Comparison of ENCODE assay signal across 1 cellular context in the genomic region with DNA sequence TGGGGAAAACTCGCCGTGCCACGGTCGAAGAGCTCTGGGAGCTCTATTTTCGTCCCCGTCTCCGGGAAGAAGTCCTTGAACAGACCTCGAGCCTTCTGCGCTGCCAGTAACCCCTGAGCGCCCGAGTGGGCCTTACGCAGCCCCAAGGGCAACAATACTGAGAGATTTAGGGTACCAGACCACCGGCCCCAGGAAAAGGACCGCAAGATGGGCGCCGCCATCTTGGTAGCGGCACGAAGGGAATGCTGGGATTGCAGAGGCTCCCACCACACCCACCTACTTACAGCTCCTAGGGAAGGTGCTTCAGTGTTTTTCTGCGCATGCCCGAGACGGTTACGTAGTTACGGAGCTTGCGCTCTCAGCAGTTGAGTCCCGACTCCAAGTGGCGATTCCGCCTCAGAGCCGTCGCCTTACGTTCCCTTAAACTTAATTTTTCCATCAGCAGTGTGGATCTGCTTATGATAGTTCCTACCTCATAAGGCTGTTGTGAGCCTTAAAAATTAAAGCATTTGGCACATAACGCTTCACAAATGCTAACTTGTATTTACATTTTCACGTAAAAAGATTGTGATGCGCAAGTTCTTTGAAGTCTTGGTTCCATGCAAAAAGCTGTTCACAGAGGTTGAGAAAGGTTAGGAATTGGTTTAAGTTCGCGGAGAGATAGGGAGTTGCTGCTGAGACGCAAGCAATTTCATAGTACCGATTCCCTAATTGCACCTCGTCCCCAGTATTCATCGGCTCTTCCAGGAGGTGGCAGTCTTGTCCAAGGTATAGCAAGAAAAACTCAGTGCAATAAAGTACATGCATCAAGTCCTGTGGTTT.
A peak's percentile ranks its signal among the peaks of the same experiment; 100 is the strongest.
TF ChIP-seq lines count a peak whose summit lies in the region.

A gene (minus strand): TSS at position 244 of the 822 bp plus-strand sequence. CDS start 23 bp downstream, at position 221.

TF ChIP-seq in HEK293, 187 proteins besides CTCF, POLR2A, EP300 and RAD21 (continued from another document):
- TF ChIP-seq, protein P1, sequence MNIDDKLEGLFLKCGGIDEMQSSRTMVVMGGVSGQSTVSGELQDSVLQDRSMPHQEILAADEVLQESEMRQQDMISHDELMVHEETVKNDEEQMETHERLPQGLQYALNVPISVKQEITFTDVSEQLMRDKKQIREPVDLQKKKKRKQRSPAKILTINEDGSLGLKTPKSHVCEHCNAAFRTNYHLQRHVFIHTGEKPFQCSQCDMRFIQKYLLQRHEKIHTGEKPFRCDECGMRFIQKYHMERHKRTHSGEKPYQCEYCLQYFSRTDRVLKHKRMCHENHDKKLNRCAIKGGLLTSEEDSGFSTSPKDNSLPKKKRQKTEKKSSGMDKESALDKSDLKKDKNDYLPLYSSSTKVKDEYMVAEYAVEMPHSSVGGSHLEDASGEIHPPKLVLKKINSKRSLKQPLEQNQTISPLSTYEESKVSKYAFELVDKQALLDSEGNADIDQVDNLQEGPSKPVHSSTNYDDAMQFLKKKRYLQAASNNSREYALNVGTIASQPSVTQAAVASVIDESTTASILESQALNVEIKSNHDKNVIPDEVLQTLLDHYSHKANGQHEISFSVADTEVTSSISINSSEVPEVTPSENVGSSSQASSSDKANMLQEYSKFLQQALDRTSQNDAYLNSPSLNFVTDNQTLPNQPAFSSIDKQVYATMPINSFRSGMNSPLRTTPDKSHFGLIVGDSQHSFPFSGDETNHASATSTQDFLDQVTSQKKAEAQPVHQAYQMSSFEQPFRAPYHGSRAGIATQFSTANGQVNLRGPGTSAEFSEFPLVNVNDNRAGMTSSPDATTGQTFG (tag by site-specific recombination; IDR thresholded peaks at IDR 0.05; ENCODE audit: borderline replicate concordance) = no peak
- TF ChIP-seq ZNF404 (tag by site-specific recombination; IDR thresholded peaks at IDR 0.05) = no peak
- TF ChIP-seq SP7 (tag by site-specific recombination; IDR thresholded peaks at IDR 0.05) = peak; percentile 39
- TF ChIP-seq ZNF416 (tag by site-specific recombination; IDR thresholded peaks at IDR 0.05) = no peak
- TF ChIP-seq ZNF623 (tag by site-specific recombination; IDR thresholded peaks at IDR 0.05) = no peak; the same call in 1 of the 2 replicates
- TF ChIP-seq ZNF239 (tag by site-specific recombination; IDR thresholded peaks at IDR 0.05) = no peak
- TF ChIP-seq YY2 (tag by site-specific recombination; IDR thresholded peaks at IDR 0.05) = peak; percentile 90
- peak; percentile 90 for TF ChIP-seq ZNF335 (tag by site-specific recombination; conservative IDR thresholded peaks at IDR 0.05)
- TF ChIP-seq ZNF792 (tag by site-specific recombination; IDR thresholded peaks at IDR 0.05) = no peak
- TF ChIP-seq ZEB2 (tag by site-specific recombination; IDR thresholded peaks at IDR 0.05) = peak; percentile 78
- no peak for TF ChIP-seq BCL11B (tag by site-specific recombination; IDR thresholded peaks at IDR 0.05; ENCODE audit: low read depth)
- peak; percentile 74; the same call in 1 of the 2 replicates for TF ChIP-seq KLF7 (tag by site-specific recombination; IDR thresholded peaks at IDR 0.05; ENCODE audit: borderline replicate concordance)
- TF ChIP-seq, protein P2, sequence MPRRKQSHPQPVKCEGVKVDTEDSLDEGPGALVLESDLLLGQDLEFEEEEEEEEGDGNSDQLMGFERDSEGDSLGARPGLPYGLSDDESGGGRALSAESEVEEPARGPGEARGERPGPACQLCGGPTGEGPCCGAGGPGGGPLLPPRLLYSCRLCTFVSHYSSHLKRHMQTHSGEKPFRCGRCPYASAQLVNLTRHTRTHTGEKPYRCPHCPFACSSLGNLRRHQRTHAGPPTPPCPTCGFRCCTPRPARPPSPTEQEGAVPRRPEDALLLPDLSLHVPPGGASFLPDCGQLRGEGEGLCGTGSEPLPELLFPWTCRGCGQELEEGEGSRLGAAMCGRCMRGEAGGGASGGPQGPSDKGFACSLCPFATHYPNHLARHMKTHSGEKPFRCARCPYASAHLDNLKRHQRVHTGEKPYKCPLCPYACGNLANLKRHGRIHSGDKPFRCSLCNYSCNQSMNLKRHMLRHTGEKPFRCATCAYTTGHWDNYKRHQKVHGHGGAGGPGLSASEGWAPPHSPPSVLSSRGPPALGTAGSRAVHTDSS (tag by site-specific recombination; IDR thresholded peaks at IDR 0.05) = no peak
- TF ChIP-seq GLI4 (tag by site-specific recombination; IDR thresholded peaks at IDR 0.05) = no peak
- TF ChIP-seq ZNF133 (tag by site-specific recombination; IDR thresholded peaks at IDR 0.05) = no peak
- peak; percentile 95 for TF ChIP-seq ZNF76 (tag by site-specific recombination; IDR thresholded peaks at IDR 0.05; ENCODE audit: borderline replicate concordance, low read depth)
- TF ChIP-seq ZNF626 (tag by site-specific recombination; IDR thresholded peaks at IDR 0.05) = no peak
- TF ChIP-seq ZNF501 (tag by site-specific recombination; IDR thresholded peaks at IDR 0.05) = peak; percentile 23
- no peak for TF ChIP-seq ZNF184 (tag by site-specific recombination; IDR thresholded peaks at IDR 0.05)
- TF ChIP-seq, protein P3, sequence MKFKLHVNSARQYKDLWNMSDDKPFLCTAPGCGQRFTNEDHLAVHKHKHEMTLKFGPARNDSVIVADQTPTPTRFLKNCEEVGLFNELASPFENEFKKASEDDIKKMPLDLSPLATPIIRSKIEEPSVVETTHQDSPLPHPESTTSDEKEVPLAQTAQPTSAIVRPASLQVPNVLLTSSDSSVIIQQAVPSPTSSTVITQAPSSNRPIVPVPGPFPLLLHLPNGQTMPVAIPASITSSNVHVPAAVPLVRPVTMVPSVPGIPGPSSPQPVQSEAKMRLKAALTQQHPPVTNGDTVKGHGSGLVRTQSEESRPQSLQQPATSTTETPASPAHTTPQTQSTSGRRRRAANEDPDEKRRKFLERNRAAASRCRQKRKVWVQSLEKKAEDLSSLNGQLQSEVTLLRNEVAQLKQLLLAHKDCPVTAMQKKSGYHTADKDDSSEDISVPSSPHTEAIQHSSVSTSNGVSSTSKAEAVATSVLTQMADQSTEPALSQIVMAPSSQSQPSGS (tag by site-specific recombination; IDR thresholded peaks at IDR 0.05; ENCODE audit: low read depth) = peak; percentile 28; the same call in 1 of the 2 replicates
- TF ChIP-seq ZNF341 (tag by site-specific recombination; IDR thresholded peaks at IDR 0.05; ENCODE audit: low read depth) = peak; percentile 64
- peak; percentile 95 for TF ChIP-seq SCRT2 (tag by site-specific recombination; IDR thresholded peaks at IDR 0.05)
- TF ChIP-seq, protein P4, sequence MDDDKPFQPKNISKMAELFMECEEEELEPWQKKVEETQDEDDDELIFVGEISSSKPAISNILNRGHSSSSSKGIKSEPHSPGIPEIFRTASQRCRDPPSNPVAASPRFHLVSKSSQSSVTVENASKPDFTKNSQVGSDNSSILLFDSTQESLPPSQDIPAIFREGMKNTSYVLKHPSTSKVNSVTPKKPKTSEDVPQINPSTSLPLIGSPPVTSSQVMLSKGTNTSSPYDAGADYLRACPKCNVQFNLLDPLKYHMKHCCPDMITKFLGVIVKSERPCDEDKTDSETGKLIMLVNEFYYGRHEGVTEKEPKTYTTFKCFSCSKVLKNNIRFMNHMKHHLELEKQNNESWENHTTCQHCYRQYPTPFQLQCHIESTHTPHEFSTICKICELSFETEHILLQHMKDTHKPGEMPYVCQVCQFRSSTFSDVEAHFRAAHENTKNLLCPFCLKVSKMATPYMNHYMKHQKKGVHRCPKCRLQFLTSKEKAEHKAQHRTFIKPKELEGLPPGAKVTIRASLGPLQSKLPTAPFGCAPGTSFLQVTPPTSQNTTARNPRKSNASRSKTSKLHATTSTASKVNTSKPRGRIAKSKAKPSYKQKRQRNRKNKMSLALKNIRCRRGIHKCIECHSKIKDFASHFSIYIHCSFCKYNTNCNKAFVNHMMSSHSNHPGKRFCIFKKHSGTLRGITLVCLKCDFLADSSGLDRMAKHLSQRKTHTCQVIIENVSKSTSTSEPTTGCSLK (tag by site-specific recombination; IDR thresholded peaks at IDR 0.05) = no peak
- no peak for TF ChIP-seq ZNF426 (tag by site-specific recombination; IDR thresholded peaks at IDR 0.05)
- TF ChIP-seq GLIS2 (tag by site-specific recombination; IDR thresholded peaks at IDR 0.05) = no peak
- no peak for TF ChIP-seq ZNF530 (tag by site-specific recombination; IDR thresholded peaks at IDR 0.05; ENCODE audit: low read depth)
- TF ChIP-seq ZNF664 (tag by site-specific recombination; IDR thresholded peaks at IDR 0.05) = no peak
